Comparison of ENCODE assay signal across 11 cellular contexts in genomic region chr19:55088021-55088451, GRCh38. TPM values are rescaled to one million over a fixed set of nuclear protein-coding genes. Genes with fewer than 3 reads are reported as not detected.
DNase-seq lines count a peak whose midpoint lies in the region; ATAC-seq and TF ChIP-seq lines count a peak whose summit lies in the region.
"Had no signal": no experiment of that assay in that cellular context is flagged by ENCODE, and none has a peak within 500 bp of the region (broad histone marks: within the 10 kb centered on the region; RNA-seq: fewer than 3 reads in every experiment).

No MANE protein-coding gene starts in this region.

- no peak for DNase-seq in activated T-cell treated with anti-CD3 and anti-CD28 coated beads, Interleukin-2, amount 50 U/mL, for 4 hours
- DNase-seq in activated T-cell treated with anti-CD3 and anti-CD28 coated beads for 4 hours (no peak), immature natural killer cell (no peak), NCI-H524 treated with DMSO at 0.1 percent for 48 hours (lab: John Stamatoyannopoulos, UW) (no peak), NCI-H1694 treated with DMSO at 0.1 percent for 48 hours (lab: John Stamatoyannopoulos, UW) (no peak), NCI-H2081 treated with DMSO at 0.1 percent for 48 hours (lab: John Stamatoyannopoulos, UW) (no peak)

- H3K4me3 Mint-ChIP-seq in activated T-cell treated with anti-CD3 and anti-CD28 coated beads, Interleukin-2, amount 50 U/mL, for 4 hours = peak overlapping the region; percentile 66
- H3K4me3 Mint-ChIP-seq in immature natural killer cell = peak overlapping the region; percentile 66 to 86 (median 77)
- H3K4me3 Mint-ChIP-seq in stimulated activated memory B cell treated with anti-CD40 and anti-IgM and Interleukin-4, amounts not matched to agents 10 μg/mL and 1 μg/mL and 100 μg/mL, for 72 hours = peak overlapping the region; percentile 56

- peaks cover 8% of the 10 kb centered on the region for H3K36me3 Mint-ChIP-seq in activated T-cell treated with anti-CD3 and anti-CD28 coated beads, Interleukin-2, amount 50 U/mL, for 4 hours (ENCODE audit: insufficient read depth)
- peaks cover 0 to 17% (median 0%) of the 10 kb centered on the region in 3 donors for H3K36me3 Mint-ChIP-seq in immature natural killer cell
- peaks cover 37% of the 10 kb centered on the region for H3K36me3 Mint-ChIP-seq in stimulated activated memory B cell treated with anti-CD40 and anti-IgM and Interleukin-4, amounts not matched to agents 10 μg/mL and 1 μg/mL and 100 μg/mL, for 72 hours

- H3K4me1 Mint-ChIP-seq in activated T-cell treated with anti-CD3 and anti-CD28 coated beads, Interleukin-2, amount 50 U/mL, for 4 hours (ENCODE audit: low read depth) = peaks cover 21% of the 10 kb centered on the region
- H3K4me1 Mint-ChIP-seq in immature natural killer cell = peaks cover 18 to 23% of the 10 kb centered on the region in 2 donors
- peaks cover 31% of the 10 kb centered on the region for H3K4me1 Mint-ChIP-seq in stimulated activated memory B cell treated with anti-CD40 and anti-IgM and Interleukin-4, amounts not matched to agents 10 μg/mL and 1 μg/mL and 100 μg/mL, for 72 hours

- H3K9me3 Mint-ChIP-seq in activated T-cell treated with anti-CD3 and anti-CD28 coated beads, Interleukin-2, amount 50 U/mL, for 4 hours = no peaks in the 10 kb centered on the region
- H3K9me3 Mint-ChIP-seq in immature natural killer cell = no peaks in the 10 kb centered on the region
- H3K9me3 Mint-ChIP-seq in stimulated activated memory B cell treated with anti-CD40 and anti-IgM and Interleukin-4, amounts not matched to agents 10 μg/mL and 1 μg/mL and 100 μg/mL, for 72 hours = no peaks in the 10 kb centered on the region

- no peak for TF ChIP-seq CTCF in WI38 (IDR thresholded peaks at IDR 0.05; ENCODE audit: low read depth, low read length)

- no peak for ATAC-seq in activated T-cell treated with anti-CD3 and anti-CD28 coated beads, Interleukin-2, amount 50 U/mL, for 4 hours
- no peak for ATAC-seq in stimulated activated memory B cell treated with anti-CD40 and anti-IgM and Interleukin-4, amounts not matched to agents 10 μg/mL and 1 μg/mL and 100 μg/mL, for 72 hours

- H3K27me3 Mint-ChIP-seq in activated T-cell treated with anti-CD3 and anti-CD28 coated beads, Interleukin-2, amount 50 U/mL, for 4 hours (ENCODE audit: low read depth) = peaks cover 52% of the 10 kb centered on the region
- peaks cover 7 to 20% (median 16%) of the 10 kb centered on the region in 3 donors for H3K27me3 Mint-ChIP-seq in immature natural killer cell (ENCODE audit: low read depth in 3 of 3)
- peaks cover 58% of the 10 kb centered on the region for H3K27me3 Mint-ChIP-seq in stimulated activated memory B cell treated with anti-CD40 and anti-IgM and Interleukin-4, amounts not matched to agents 10 μg/mL and 1 μg/mL and 100 μg/mL, for 72 hours

- peak overlapping the region; percentile 58 for H3K4me3 ChIP-seq in WI38 (ENCODE audit: low read depth, low read length)

- H3K27ac Mint-ChIP-seq in immature natural killer cell = peak overlapping the region in 2 of 6 donors; percentile 31 to 54
- H3K27ac Mint-ChIP-seq in stimulated activated memory B cell treated with anti-CD40 and anti-IgM and Interleukin-4, amounts not matched to agents 10 μg/mL and 1 μg/mL and 100 μg/mL, for 72 hours = peak overlapping the region; percentile 56

RNA-seq across cellular contexts. Expression of gene EPS8L1, which starts 12.4 kb away (rescaled TPM):
- 1 to 10 TPM in 1 of 3 donors, under 1 TPM in 2; 0.53 to 1.2 (median 0.87) TPM for total RNA-seq in activated T-cell treated with anti-CD3 and anti-CD28 coated beads, Interleukin-2, amount 50 U/mL, for 4 hours
- polyA plus RNA-seq in immature natural killer cell = 1 to 10 TPM; 4.5 to 7.3 (median 6.4) TPM

RNA-seq across cellular contexts. Expression of gene RDH13, which starts 25.1 kb away (rescaled TPM):
- 10 to 100 TPM; 19.2 to 40.7 (median 19.5) TPM for total RNA-seq in activated T-cell treated with anti-CD3 and anti-CD28 coated beads, Interleukin-2, amount 50 U/mL, for 4 hours
- 10 to 100 TPM in 1 of 3 donors, 1 to 10 TPM in 2; 4.2 to 17.0 (median 4.5) TPM for polyA plus RNA-seq in immature natural killer cell

RNA-seq across cellular contexts. Expression of gene PPP1R12C, which starts 29.4 kb away (rescaled TPM):
- 100 to 1,000 TPM in 2 of 3 donors, 10 to 100 TPM in 1; 95.6 to 105 (median 104) TPM for total RNA-seq in activated T-cell treated with anti-CD3 and anti-CD28 coated beads, Interleukin-2, amount 50 U/mL, for 4 hours
- polyA plus RNA-seq in immature natural killer cell = 1 to 10 TPM in 2 of 3 donors, under 1 TPM in 1; 0.63 to 8.5 (median 3.5) TPM

RNA-seq across cellular contexts. Expression of gene GP6, which starts 50.0 kb away (rescaled TPM):
- total RNA-seq in activated T-cell treated with anti-CD3 and anti-CD28 coated beads, Interleukin-2, amount 50 U/mL, for 4 hours = under 1 TPM in 2 of 3 donors, not detected in 1; 0.26 to 0.53 TPM
- polyA plus RNA-seq in immature natural killer cell = under 1 TPM in 2 of 3 donors, not detected in 1; 0.64 to 0.78 TPM
- total RNA-seq: M059J, urinary bladder had no signal
- polyA plus RNA-seq: BJ had no signal
